26 cellular contexts compared by ENCODE assay signal in genomic region chr2:128219891-128220290, GRCh38.
A peak's percentile ranks its signal among the peaks of the same experiment; 100 is the strongest.
DNase-seq lines count a peak whose midpoint lies in the region; ATAC-seq, FAIRE-seq and TF ChIP-seq lines count a peak whose summit lies in the region.
"Had no signal": no experiment of that assay in that cellular context is flagged by ENCODE, and none has a peak within 500 bp of the region (broad histone marks: within the 10 kb centered on the region; RNA-seq: fewer than 3 reads in every experiment).

No MANE protein-coding gene starts in this region.

- CTCF ChIA-PET in K562 (lab: Yijun Ruan, JAX; ENCODE audit: low intra/inter-chr PET ratio) = no interaction called here

- intact Hi-C loops in K562 (cut with micrococcal nuclease) = no loop called here
- intact Hi-C loops in dorsolateral prefrontal cortex (cut with DNase I) = no loop called here

- peak; percentile 37; the same call in 1 of the 3 replicates for ATAC-seq in K562
- ATAC-seq: PC-3 had no signal

- H3K79me2 ChIP-seq in K562 (ENCODE audit: control insufficient read depth, insufficient read depth, low read length) = no peaks in the 10 kb centered on the region
- no peaks in the 10 kb centered on the region for H3K79me2 ChIP-seq in osteoblast (ENCODE audit: insufficient read depth, low read length)

- H3K4me1 ChIP-seq in K562 (replicated peaks in 1 of 2; ENCODE audit: control insufficient read depth in 2 of 2, insufficient read depth in 2 of 2, low read length in 2 of 2) (no peaks in the 10 kb centered on the region; a peak in 1 of 5 replicates), osteoblast (ENCODE audit: insufficient read depth, low read length) (no peaks in the 10 kb centered on the region)

- TF ChIP-seq EP300 in K562 (IDR thresholded peaks at IDR 0.05; ENCODE audit: low read length) = no peak

- no peak for TF ChIP-seq RAD21 in K562 (CRISPR knock-in tag; conservative IDR thresholded peaks at IDR 0.05 in 1 of 2, IDR thresholded peaks at IDR 0.05 in 1 of 2)

- BruUV-seq in K562 (replicated peaks; lab: Mats Ljungman, UMichigan) = no TSS peak

- 14% methylated on average over 8 of the region's 8 CpGs for WGBS in K562 (ENCODE audit: insufficient coverage, low coverage, missing lambda C conversion rate)

- H3K4me3 ChIP-seq in K562 = no peak overlapping the region
- no peak overlapping the region for H3K4me3 ChIP-seq in osteoblast (ENCODE audit: insufficient read depth, low read length)
- peak overlapping the region in 21 of 59 donors; percentile 7 to 45 (median 27) for H3K4me3 ChIP-seq in dorsolateral prefrontal cortex
- H3K4me3 ChIP-seq: BLaER1 treated with 17β-estradiol and CSF1 and Interleukin-3, amounts not matched to agents 10 nM and 100 nM had no signal

- peak overlapping the region; percentile 49; the same call in 1 of the 2 replicates for H2AFZ ChIP-seq in K562 (ENCODE audit: low read depth, low read length)
- no peak overlapping the region for H2AFZ ChIP-seq in osteoblast (ENCODE audit: low read length)

- DNase-seq in DMS 273 (lab: John Stamatoyannopoulos, UW; ENCODE audit: unreplicated experiment) (peak; percentile 67), DMS 273 treated with DMSO at 0.1 percent for 48 hours (lab: John Stamatoyannopoulos, UW) (no peak), K562 (ENCODE audit: extremely low read depth in 1 of 4, low spot score in 3 of 4) (peak in 1 of 4 experiments; percentile 9), midbrain (lab: John Stamatoyannopoulos, UW) (peak; percentile 4), osteoblast (ENCODE audit: insufficient read length, low spot score, missing footprints) (no peak), NCI-H446 (lab: John Stamatoyannopoulos, UW) (no peak), dorsolateral prefrontal cortex (no peak)
- DNase-seq: 8988T; ACHN; CD4-positive, alpha-beta T cell; DMS79 treated with DMSO at 0.1 percent for 48 hours; Karpas-422; NCI-H1092; NCI-H1417 treated with DMSO at 0.1 percent for 48 hours; NCI-H1694 treated with DMSO at 0.1 percent for 48 hours; NCI-H2081; NCI-H2171; NCI-H345; NCI-H524; NCI-H774; PC-3; SK-N-SH had no signal

- TF ChIP-seq CTCF in K562 (IDR thresholded peaks at IDR 0.05 in 2 of 3, conservative IDR thresholded peaks at IDR 0.05 in 1 of 3; ENCODE audit: insufficient read depth in 2 of 3, low read depth in 1 of 3, low read length in 3 of 3) (no peak), osteoblast (IDR thresholded peaks at IDR 0.05; ENCODE audit: extremely low read depth, low read depth, low read length) (no peak), dorsolateral prefrontal cortex (IDR thresholded peaks at IDR 0.05 in 54 of 56, conservative IDR thresholded peaks at IDR 0.05 in 2 of 56; ENCODE audit: low read depth in 1 of 56, partially characterized antibody in 56 of 56) (no peak)

- peaks cover 28 to 36% of the 10 kb centered on the region in 2 experiments for H3K27me3 ChIP-seq in K562 (ENCODE audit: control insufficient read depth in 2 of 2, insufficient read depth in 2 of 2, low read length in 2 of 2)
- peaks cover 2% of the 10 kb centered on the region for H3K27me3 ChIP-seq in osteoblast (ENCODE audit: insufficient read depth, low read length)
- H3K27me3 ChIP-seq in dorsolateral prefrontal cortex = no peaks in the 10 kb centered on the region
- H3K27me3 ChIP-seq: BLaER1 treated with 17β-estradiol and CSF1 and Interleukin-3, amounts not matched to agents 10 nM and 100 nM had no signal

- H3K36me3 ChIP-seq in K562 (ENCODE audit: control insufficient read depth, insufficient read depth, low read length) (no peaks in the 10 kb centered on the region), osteoblast (ENCODE audit: insufficient read depth, low read length) (no peaks in the 10 kb centered on the region)
- H3K36me3 ChIP-seq: BLaER1 treated with 17β-estradiol and CSF1 and Interleukin-3, amounts not matched to agents 10 nM and 100 nM had no signal

- no peaks in the 10 kb centered on the region for H3K9me1 ChIP-seq in K562 (ENCODE audit: control insufficient read depth, insufficient read depth, low read length)

- H3K9ac ChIP-seq in K562 (ENCODE audit: insufficient read depth in 1 of 2, low read depth in 2 of 2, low read length in 2 of 2) = no peak overlapping the region
- H3K9ac ChIP-seq: BLaER1 treated with 17β-estradiol and CSF1 and Interleukin-3, amounts not matched to agents 10 nM and 100 nM; SK-N-SH had no signal

- H3K27ac ChIP-seq in K562 (ENCODE audit: extremely low read depth, low read depth, low read length) (no peak overlapping the region), osteoblast (ENCODE audit: low read depth, low read length) (no peak overlapping the region), dorsolateral prefrontal cortex (no peak overlapping the region)
- H3K27ac ChIP-seq: BLaER1 treated with 17β-estradiol and CSF1 and Interleukin-3, amounts not matched to agents 10 nM and 100 nM; HL-60 had no signal

- H4K20me1 ChIP-seq in K562 (replicated peaks; ENCODE audit: control insufficient read depth, insufficient read depth, low read length) (no peaks in the 10 kb centered on the region), osteoblast (ENCODE audit: insufficient read depth, low read length) (no peaks in the 10 kb centered on the region)
- H4K20me1 ChIP-seq: BLaER1 treated with 17β-estradiol and CSF1 and Interleukin-3, amounts not matched to agents 10 nM and 100 nM had no signal

- TF ChIP-seq POLR2A in K562 (conservative IDR thresholded peaks at IDR 0.05) = no peak

- POLR2A ChIA-PET in K562 (lab: Yijun Ruan, JAX) = interaction anchor here (0.8 kb wide), 1 partner anchor 10 kb away, joined by 3 read pairs; no protein-coding TSS in a partner anchor

- H3K4me2 ChIP-seq in K562 (ENCODE audit: insufficient read depth, low read length) (peak overlapping the region; percentile 34; the same call in 1 of the 2 replicates), osteoblast (ENCODE audit: insufficient read depth, low read length) (no peak overlapping the region)
- H3K4me2 ChIP-seq: BLaER1 treated with 17β-estradiol and CSF1 and Interleukin-3, amounts not matched to agents 10 nM and 100 nM; SK-N-SH had no signal

- in situ Hi-C loops in K562 (cut with MboI) = no loop called here

- H3K9me3 ChIP-seq in K562 (replicated peaks; ENCODE audit: control insufficient read depth, insufficient read depth, low read depth, low read length) (no peaks in the 10 kb centered on the region), osteoblast (ENCODE audit: low read depth, low read length) (no peaks in the 10 kb centered on the region)
- H3K9me3 ChIP-seq: SK-N-SH had no signal

- no peak for FAIRE-seq in K562 (lab: Jason Lieb, UNC)
- FAIRE-seq: GM18507, H54 had no signal

TF ChIP-seq in K562, 482 proteins besides CTCF, POLR2A, EP300 and RAD21:
- TF ChIP-seq CBX5 (IDR thresholded peaks at IDR 0.05; ENCODE audit: borderline replicate concordance, low read depth) = no peak
- peak; percentile 87 to 89 for TF ChIP-seq NRF1 (conservative IDR thresholded peaks at IDR 0.05 in 1 of 2, IDR thresholded peaks at IDR 0.05 in 1 of 2)

Comparison
In these comparisons a context has a peak if more than half of its experiments do, and no peak if none do; other contexts are left out.
1. DNase-seq: peak in DMS 273 (single experiment) and midbrain (single experiment); none in DMS 273 treated with DMSO at 0.1 percent for 48 hours (single experiment), osteoblast (single experiment), NCI-H446 (0 of 2) and dorsolateral prefrontal cortex (0 of 10).